ENCODE assay signal across 31 cellular contexts in genomic region chr7:135286876-135287275, GRCh38. TPM values are rescaled to one million over a fixed set of nuclear protein-coding genes. Genes with fewer than 3 reads are reported as not detected.
"Had no signal": no experiment of that assay in that cellular context is flagged by ENCODE, and none has a peak within 500 bp of the region (broad histone marks: within the 10 kb centered on the region; RNA-seq: fewer than 3 reads in every experiment).

No MANE protein-coding gene starts in this region.

- H3K4me1 ChIP-seq: pancreas, prostate gland, uterus had no signal

- H3K27ac Mint-ChIP-seq: immature natural killer cell, mesothelial cell of epicardium, naive B cell, nephron had no signal

- H3K9me3 ChIP-seq: heart left ventricle, left ventricle myocardium inferior, pancreas, prostate gland, stomach, testis, thyroid gland, transverse colon, uterus had no signal

- H3K4me1 Mint-ChIP-seq: mesothelial cell of epicardium, neural crest cell had no signal

- H3K27ac ChIP-seq: heart left ventricle, left ventricle myocardium inferior, pancreas, prostate gland, stomach, testis, thyroid gland, transverse colon, uterus had no signal

- H3K27me3 ChIP-seq: heart left ventricle, pancreas, stomach, testis, thyroid gland, transverse colon, uterus had no signal

- H3K9me3 Mint-ChIP-seq: immature natural killer cell, mesothelial cell of epicardium, naive B cell, nephron, neural crest cell had no signal

- H3K4me3 ChIP-seq: heart left ventricle, left ventricle myocardium inferior, lung, pancreas, prostate gland, stomach, testis, thyroid gland, transverse colon, uterus had no signal

- H3K36me3 Mint-ChIP-seq: immature natural killer cell, mesothelial cell of epicardium, naive B cell had no signal

- H3K36me3 ChIP-seq: heart left ventricle, left ventricle myocardium inferior, pancreas, prostate gland, stomach, thyroid gland, transverse colon, uterus had no signal

- ATAC-seq: heart left ventricle, pancreas, right cardiac atrium had no signal

- H3K4me3 Mint-ChIP-seq: immature natural killer cell, mesothelial cell of epicardium, nephron, neural crest cell had no signal

- DNase-seq: glutamatergic neuron; heart left ventricle; hypothalamus; immature natural killer cell; left ventricle myocardium inferior; mesendoderm; naive B cell; nucleus accumbens; pancreas; retina; right cardiac atrium; stimulated activated CD4-positive, alpha-beta T cell treated with anti-CD3 and anti-CD28 coated beads, Interleukin-12 subunit alpha, Interleukin-12 subunit beta, amount 100 ng/mL, for 4 hours; stimulated activated CD4-positive, alpha-beta T cell treated with anti-CD3 and anti-CD28 coated beads, Interleukin-15, amount 100 ng/mL, for 24 hours; stimulated activated CD4-positive, alpha-beta T cell treated with anti-CD3 and anti-CD28 coated beads, Interleukin-2, amount 100 ng/mL, for 24 hours; stimulated activated CD4-positive, alpha-beta T cell treated with anti-CD3 and anti-CD28 coated beads, Interleukin-4, amount 100 ng/mL, for 1 hour; stimulated activated naive CD4-positive, alpha-beta T cell; stomach; testis; thyroid gland; transverse colon; uterus had no signal

- H3K27me3 Mint-ChIP-seq: naive B cell had no signal

RNA-seq across cellular contexts. Expression of gene STRA8, which starts 53.2 kb away (rescaled TPM):
- total RNA-seq: heart left ventricle, kidney epithelial cell, left ventricle myocardium inferior, lung, mesothelial cell of epicardium, mononuclear cell, neural crest cell, osteoblast, pancreas, prostate gland, right cardiac atrium, skeletal muscle tissue, stomach, thyroid gland, transverse colon, ureter, uterus had no signal
